In the genomic region with DNA sequence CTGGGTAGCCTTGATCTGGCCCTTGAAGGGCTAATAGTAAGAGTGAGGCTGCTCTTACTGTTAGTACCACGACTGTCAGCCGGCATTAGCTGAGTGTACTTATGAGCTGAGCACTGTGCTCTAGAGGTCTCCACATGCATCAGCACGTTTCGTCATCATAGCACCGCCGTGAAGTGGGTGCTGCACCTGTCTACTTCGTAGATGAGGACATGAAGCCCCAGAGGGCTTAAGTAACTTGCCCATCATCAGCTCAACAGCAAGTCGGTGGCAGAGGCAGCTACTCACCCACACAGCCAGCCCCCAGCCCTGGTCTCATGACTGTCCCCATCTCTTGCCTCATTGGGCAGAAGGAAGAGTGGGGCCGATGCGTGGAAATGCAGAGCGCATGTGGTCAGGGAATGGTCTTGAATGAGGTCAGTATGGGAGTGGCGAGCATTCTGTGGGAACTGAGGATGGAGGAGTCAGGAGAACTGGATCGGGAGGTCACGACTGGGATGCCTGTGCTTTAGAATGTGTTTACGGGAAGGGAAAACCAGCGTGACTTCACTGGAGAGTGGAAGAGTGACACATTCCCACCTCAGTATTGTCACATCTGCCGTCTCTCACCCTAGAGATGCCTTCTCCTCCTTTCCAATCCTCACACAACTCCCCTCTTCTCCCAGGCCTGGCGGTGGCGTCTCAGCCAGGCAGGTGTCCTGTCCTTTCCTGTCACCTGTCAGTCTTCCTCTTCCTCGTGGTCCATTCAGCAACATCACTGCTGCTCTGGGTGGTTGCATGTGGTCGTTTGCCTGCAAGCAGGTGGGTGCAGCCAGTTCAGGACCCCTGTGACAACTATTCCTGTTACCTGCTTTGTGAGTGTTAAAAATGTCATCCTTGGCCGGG, we compare ENCODE assay signal across 8 cellular contexts. TPM values are rescaled to one million over a fixed set of nuclear protein-coding genes. Genes with fewer than 3 reads are reported as not detected.
DNase-seq lines count a peak whose midpoint lies in the region; ATAC-seq and TF ChIP-seq lines count a peak whose summit lies in the region.

No MANE protein-coding gene starts in this region.

- POLR2A ChIA-PET in MCF 10A (lab: Yijun Ruan, JAX), result no interaction called here

- H3K4me1 Mint-ChIP-seq in activated T-helper 1 cell treated with anti-CD3 and anti-CD28 coated beads, Interleukin-12 subunit alpha, Interleukin-12 subunit beta, Interleukin-2, Interleukin-4 antibody, amounts not matched to agents 30 ng/mL and 10 ng/mL and 1 ng/mL, durations not matched to agents 14 hours and 24 hours and 36 hours (ENCODE audit: low read depth), result peaks cover 69% of the 10 kb centered on the region
- H3K4me1 Mint-ChIP-seq in nephron, result peaks cover 32% of the 10 kb centered on the region
- H3K4me1 Mint-ChIP-seq in MCF 10A (ENCODE audit: insufficient read depth, unreplicated experiment), result peaks cover 11% of the 10 kb centered on the region

- DNase-seq in DMS153 (lab: John Stamatoyannopoulos, UW), result peak; percentile 69
- DNase-seq in NCI-H187 treated with DMSO at 0.1 percent for 48 hours (lab: John Stamatoyannopoulos, UW), result peak; percentile 73
- DNase-seq in activated T-helper 1 cell treated with anti-CD3 and anti-CD28 coated beads, Interleukin-12 subunit alpha, Interleukin-12 subunit beta, Interleukin-2, Interleukin-4 antibody, amounts not matched to agents 30 ng/mL and 10 ng/mL and 1 ng/mL, durations not matched to agents 14 hours and 24 hours and 36 hours (ENCODE audit: low spot score), result no peak
- no peak for DNase-seq in GM10266 (ENCODE audit: extremely low spot score)
- no peak for DNase-seq in MCF 10A (ENCODE audit: unreplicated experiment)
- DNase-seq in retina, result no peak

- no peak for ATAC-seq in GM18520 (IDR thresholded peaks at IDR 0.05; ENCODE audit: unreplicated experiment)

- H3K4me3 Mint-ChIP-seq in activated T-helper 1 cell treated with anti-CD3 and anti-CD28 coated beads, Interleukin-12 subunit alpha, Interleukin-12 subunit beta, Interleukin-2, Interleukin-4 antibody, amounts not matched to agents 30 ng/mL and 10 ng/mL and 1 ng/mL, durations not matched to agents 14 hours and 24 hours and 36 hours, result peak overlapping the region; percentile 86
- H3K4me3 Mint-ChIP-seq in nephron (no peak overlapping the region), MCF 10A (ENCODE audit: unreplicated experiment) (no peak overlapping the region)

- CTCF ChIA-PET in MCF 10A (lab: Yijun Ruan, JAX), result interaction anchor here (1.0 kb wide), 1 partner anchor 36 kb away, joined by 5 read pairs; no protein-coding TSS in a partner anchor

- no peak for TF ChIP-seq CTCF in nephron (IDR thresholded peaks at IDR 0.05; ENCODE audit: unreplicated experiment in 3 of 3)
- TF ChIP-seq CTCF in GM10266 (IDR thresholded peaks at IDR 0.05; ENCODE audit: control insufficient read depth, insufficient read depth, low read depth, missing control alignments), result no peak
- TF ChIP-seq CTCF in MCF 10A (IDR thresholded peaks at IDR 0.05; ENCODE audit: unreplicated experiment), result no peak

- H3K36me3 Mint-ChIP-seq in activated T-helper 1 cell treated with anti-CD3 and anti-CD28 coated beads, Interleukin-12 subunit alpha, Interleukin-12 subunit beta, Interleukin-2, Interleukin-4 antibody, amounts not matched to agents 30 ng/mL and 10 ng/mL and 1 ng/mL, durations not matched to agents 14 hours and 24 hours and 36 hours (ENCODE audit: low read depth), result peaks cover 68% of the 10 kb centered on the region
- H3K36me3 Mint-ChIP-seq in nephron (ENCODE audit: low read depth) (no peaks in the 10 kb centered on the region), MCF 10A (ENCODE audit: insufficient read depth, unreplicated experiment) (no peaks in the 10 kb centered on the region)

- no peaks in the 10 kb centered on the region for H3K9me3 Mint-ChIP-seq in activated T-helper 1 cell treated with anti-CD3 and anti-CD28 coated beads, Interleukin-12 subunit alpha, Interleukin-12 subunit beta, Interleukin-2, Interleukin-4 antibody, amounts not matched to agents 30 ng/mL and 10 ng/mL and 1 ng/mL, durations not matched to agents 14 hours and 24 hours and 36 hours
- H3K9me3 Mint-ChIP-seq in nephron, result no peaks in the 10 kb centered on the region
- no peaks in the 10 kb centered on the region for H3K9me3 Mint-ChIP-seq in MCF 10A (ENCODE audit: unreplicated experiment)

- intact Hi-C loops in activated T-helper 1 cell treated with anti-CD3 and anti-CD28 coated beads, Interleukin-12 subunit alpha, Interleukin-12 subunit beta, Interleukin-2, Interleukin-4 antibody, amounts not matched to agents 30 ng/mL and 10 ng/mL and 1 ng/mL, durations not matched to agents 14 hours and 24 hours and 36 hours (cut with micrococcal nuclease), result no loop called here
- intact Hi-C loops in MCF 10A (cut with micrococcal nuclease), result no loop called here

- no TSS peak for BruUV-seq in MCF 10A (replicated peaks; lab: Mats Ljungman, UMichigan)

- H3K27me3 Mint-ChIP-seq in activated T-helper 1 cell treated with anti-CD3 and anti-CD28 coated beads, Interleukin-12 subunit alpha, Interleukin-12 subunit beta, Interleukin-2, Interleukin-4 antibody, amounts not matched to agents 30 ng/mL and 10 ng/mL and 1 ng/mL, durations not matched to agents 14 hours and 24 hours and 36 hours (ENCODE audit: insufficient read depth), result no peaks in the 10 kb centered on the region
- H3K27me3 Mint-ChIP-seq in nephron (ENCODE audit: low read depth), result no peaks in the 10 kb centered on the region
- H3K27me3 Mint-ChIP-seq in MCF 10A (ENCODE audit: insufficient read depth, unreplicated experiment), result no peaks in the 10 kb centered on the region

- H3K27ac Mint-ChIP-seq in activated T-helper 1 cell treated with anti-CD3 and anti-CD28 coated beads, Interleukin-12 subunit alpha, Interleukin-12 subunit beta, Interleukin-2, Interleukin-4 antibody, amounts not matched to agents 30 ng/mL and 10 ng/mL and 1 ng/mL, durations not matched to agents 14 hours and 24 hours and 36 hours, result peak overlapping the region; percentile 97
- H3K27ac Mint-ChIP-seq in nephron (peak overlapping the region; percentile 74 to 76 (median 75)), MCF 10A (ENCODE audit: low read depth, unreplicated experiment) (no peak overlapping the region)

RNA-seq across cellular contexts. Expression of a gene that starts 6.0 kb away (rescaled TPM):
- total RNA-seq in activated T-helper 1 cell treated with anti-CD3 and anti-CD28 coated beads, Interleukin-12 subunit alpha, Interleukin-12 subunit beta, Interleukin-2, Interleukin-4 antibody, amounts not matched to agents 30 ng/mL and 10 ng/mL and 1 ng/mL, durations not matched to agents 14 hours and 24 hours and 36 hours, result 123 and 139 TPM in 2 replicates
- total RNA-seq in MCF 10A (2022), result 0.65 and 0.83 TPM in 2 replicates

RNA-seq across cellular contexts. Expression of a gene that starts 11.3 kb away (rescaled TPM):
- total RNA-seq in activated T-helper 1 cell treated with anti-CD3 and anti-CD28 coated beads, Interleukin-12 subunit alpha, Interleukin-12 subunit beta, Interleukin-2, Interleukin-4 antibody, amounts not matched to agents 30 ng/mL and 10 ng/mL and 1 ng/mL, durations not matched to agents 14 hours and 24 hours and 36 hours, result 103 and 105 TPM in 2 replicates
- 122 and 156 TPM in 2 replicates for total RNA-seq in MCF 10A (2022)

Comparison
In these comparisons a context has a peak if more than half of its experiments do, and no peak if none do; other contexts are left out.
1. DNase-seq: peak in DMS153 (single experiment) and NCI-H187 treated with DMSO at 0.1 percent for 48 hours (single experiment); none in activated T-helper 1 cell treated with anti-CD3 and anti-CD28 coated beads, Interleukin-12 subunit alpha, Interleukin-12 subunit beta, Interleukin-2, Interleukin-4 antibody, amounts not matched to agents 30 ng/mL and 10 ng/mL and 1 ng/mL, durations not matched to agents 14 hours and 24 hours and 36 hours (single experiment), GM10266 (single experiment), MCF 10A (single experiment) and retina (single experiment).
2. RNA of a gene that starts 6.0 kb away (total RNA-seq): 123 to 139 TPM in activated T-helper 1 cell treated with anti-CD3 and anti-CD28 coated beads, Interleukin-12 subunit alpha, Interleukin-12 subunit beta, Interleukin-2, Interleukin-4 antibody, amounts not matched to agents 30 ng/mL and 10 ng/mL and 1 ng/mL, durations not matched to agents 14 hours and 24 hours and 36 hours; 0.65 to 0.83 TPM in MCF 10A; every median in the first group is over 10 times any median in the second.